In the genomic region with DNA sequence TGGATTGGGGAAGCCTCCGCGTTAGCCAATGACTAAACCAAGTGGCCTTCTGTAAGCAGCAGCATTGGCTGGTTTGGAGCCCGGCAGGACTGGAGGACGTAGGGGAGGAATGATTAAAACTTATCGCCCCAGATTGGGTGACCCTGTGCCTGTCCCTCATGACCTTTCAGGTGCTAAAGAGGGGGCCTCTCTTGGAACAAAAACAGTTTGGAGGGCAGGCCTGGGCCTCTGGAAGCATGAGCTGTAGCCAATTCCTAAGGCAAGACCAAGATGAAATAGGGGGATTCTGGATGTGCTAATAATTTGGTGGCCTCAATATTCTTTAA, we compare ENCODE assay signal across 8 cellular contexts. TPM values are rescaled to one million over a fixed set of nuclear protein-coding genes. Genes with fewer than 3 reads are reported as not detected.
DNase-seq lines count a peak whose midpoint lies in the region; ATAC-seq and TF ChIP-seq lines count a peak whose summit lies in the region.

No MANE protein-coding gene starts in this region.

- DNase-seq in AG08395 (ENCODE audit: low spot score) (peak; percentile 87), colonic mucosa (no peak), midbrain (lab: John Stamatoyannopoulos, UW) (no peak), T-helper 1 cell (no peak), HCEC 1CT (no peak), ureter (ENCODE audit: low spot score) (no peak)

- peak overlapping the region; percentile 61 to 84 for H3K9ac ChIP-seq in colonic mucosa (ENCODE audit: low read depth in 2 of 2, low read length in 2 of 2)
- H3K9ac ChIP-seq in muscle layer of colon (ENCODE audit: low read length) = peak overlapping the region; percentile 83

- H3K36me3 ChIP-seq in colonic mucosa = no peaks in the 10 kb centered on the region
- H3K36me3 ChIP-seq in muscle layer of colon (ENCODE audit: insufficient read depth, low read length) = no peaks in the 10 kb centered on the region

- H3K27me3 ChIP-seq in colonic mucosa (no peaks in the 10 kb centered on the region), muscle layer of colon (ENCODE audit: control insufficient read depth in 1 of 2, insufficient read depth in 2 of 2, low read length in 2 of 2) (no peaks in the 10 kb centered on the region)

- intact Hi-C loops in colonic mucosa (cut with DNase I) = loop anchor here (10.0 kb wide), 1 partner anchor 175 kb away; no protein-coding TSS in a partner anchor

- H3K4me1 ChIP-seq in colonic mucosa (no peaks in the 10 kb centered on the region), muscle layer of colon (ENCODE audit: insufficient read depth, low read length) (peaks cover 46% of the 10 kb centered on the region)

- peak overlapping the region; percentile 28 for H3K27ac ChIP-seq in colonic mucosa
- H3K27ac ChIP-seq in muscle layer of colon (ENCODE audit: low read depth, low read length) = peak overlapping the region; percentile 12

- H3K9me3 ChIP-seq in colonic mucosa (no peaks in the 10 kb centered on the region), muscle layer of colon (ENCODE audit: low read length) (no peaks in the 10 kb centered on the region)

- peak; percentile 29 for ATAC-seq in HG02759 (IDR thresholded peaks at IDR 0.05; ENCODE audit: unreplicated experiment)

- H3K4me3 ChIP-seq in colonic mucosa = peak overlapping the region; percentile 43
- H3K4me3 ChIP-seq in muscle layer of colon (ENCODE audit: low read depth in 1 of 2, low read length in 2 of 2) = peak overlapping the region in 1 of 2 donors; percentile 94

- TF ChIP-seq CTCF in colonic mucosa (IDR thresholded peaks at IDR 0.05) = no peak

RNA-seq across cellular contexts. Expression of a gene that starts 1.4 kb away (rescaled TPM):
- total RNA-seq in colonic mucosa = 1 to 10 TPM; 3.4 to 4.7 TPM
- 2.3 TPM for total RNA-seq in ureter
